ENCODE assay signal across 8 cellular contexts in genomic region chr3:55485208-55485791, GRCh38. TPM values are rescaled to one million over a fixed set of nuclear protein-coding genes. Genes with fewer than 3 reads are reported as not detected.
DNase-seq lines count a peak whose midpoint lies in the region; ATAC-seq and TF ChIP-seq lines count a peak whose summit lies in the region.

No MANE protein-coding gene starts in this region.

- H3K4me1 Mint-ChIP-seq in activated CD4-positive, alpha-beta T cell treated with anti-CD3 and anti-CD28 coated beads, Interleukin-2, amount 10 ng/mL, durations not matched to agents 7 days and 5 days = peaks cover 28% of the 10 kb centered on the region

- H3K36me3 ChIP-seq in parathyroid adenoma (ENCODE audit: control insufficient read depth, insufficient read depth, low read length) = no peaks in the 10 kb centered on the region

- peaks cover 2% of the 10 kb centered on the region for H3K36me3 Mint-ChIP-seq in activated CD4-positive, alpha-beta T cell treated with anti-CD3 and anti-CD28 coated beads, Interleukin-2, amount 10 ng/mL, durations not matched to agents 7 days and 5 days (ENCODE audit: low read depth)
- H3K36me3 Mint-ChIP-seq in activated naive CD4-positive, alpha-beta T cell treated with anti-CD3 and anti-CD28 coated beads, Interleukin-2, amount 50 U/mL, for 72 hours = peaks cover 6 to 17% of the 10 kb centered on the region in 2 donors

- H3K4me3 ChIP-seq in parathyroid adenoma (ENCODE audit: low read depth, low read length) = peak overlapping the region; percentile 80

- H3K4me1 ChIP-seq in parathyroid adenoma = peaks cover 7% of the 10 kb centered on the region

- no peaks in the 10 kb centered on the region for H3K9me3 Mint-ChIP-seq in activated CD4-positive, alpha-beta T cell treated with anti-CD3 and anti-CD28 coated beads, Interleukin-2, amount 10 ng/mL, durations not matched to agents 7 days and 5 days
- H3K9me3 Mint-ChIP-seq in activated naive CD4-positive, alpha-beta T cell treated with anti-CD3 and anti-CD28 coated beads, Interleukin-2, amount 50 U/mL, for 72 hours = no peaks in the 10 kb centered on the region

- ATAC-seq in HG02763 (IDR thresholded peaks at IDR 0.05; ENCODE audit: unreplicated experiment) = peak; percentile 57
- ATAC-seq in activated naive CD4-positive, alpha-beta T cell treated with anti-CD3 and anti-CD28 coated beads, Interleukin-2, amount 50 U/mL, for 72 hours = peak; percentile 44 to 81
- peak; percentile 79 for ATAC-seq in Right ventricle myocardium inferior

- POLR2A ChIA-PET in activated CD4-positive, alpha-beta T cell treated with anti-CD3 and anti-CD28 coated beads, Interleukin-2, amount 10 ng/mL, durations not matched to agents 7 days and 5 days (lab: Charles Lee) = no interaction called here

- TF ChIP-seq CTCF in parathyroid adenoma (IDR thresholded peaks at IDR 0.05) = peak; percentile 36

- peak overlapping the region; percentile 82 for H3K4me2 ChIP-seq in parathyroid adenoma (ENCODE audit: low read length)

- H3K27ac Mint-ChIP-seq in activated CD4-positive, alpha-beta T cell treated with anti-CD3 and anti-CD28 coated beads, Interleukin-2, amount 10 ng/mL, durations not matched to agents 7 days and 5 days = peak overlapping the region; percentile 22
- no peak overlapping the region for H3K27ac Mint-ChIP-seq in activated naive CD4-positive, alpha-beta T cell treated with anti-CD3 and anti-CD28 coated beads, Interleukin-2, amount 50 U/mL, for 72 hours

- peak overlapping the region; percentile 90 for H2AFZ ChIP-seq in parathyroid adenoma

- no peak overlapping the region for H3K9ac ChIP-seq in parathyroid adenoma

- no peaks in the 10 kb centered on the region for H3K9me3 ChIP-seq in parathyroid adenoma (ENCODE audit: control insufficient read depth, low read length)

- H3K79me2 ChIP-seq in parathyroid adenoma = no peaks in the 10 kb centered on the region

- intact Hi-C loops in Right ventricle myocardium inferior (cut with DNase I) = loop anchor here (2.0 to 10.0 kb wide), 5 partner anchors 236 to 766 kb away; no protein-coding TSS in a partner anchor

- no peak overlapping the region for H3K27ac ChIP-seq in parathyroid adenoma

- CTCF ChIA-PET in activated CD4-positive, alpha-beta T cell treated with anti-CD3 and anti-CD28 coated beads, Interleukin-2, amount 10 ng/mL, durations not matched to agents 7 days and 5 days (lab: Charles Lee) = no interaction called here

- no peaks in the 10 kb centered on the region for H3K27me3 ChIP-seq in parathyroid adenoma (ENCODE audit: control insufficient read depth, insufficient read depth, low read length)

- no peak overlapping the region for H3K4me3 Mint-ChIP-seq in activated CD4-positive, alpha-beta T cell treated with anti-CD3 and anti-CD28 coated beads, Interleukin-2, amount 10 ng/mL, durations not matched to agents 7 days and 5 days

- peak; percentile 36 for DNase-seq in activated CD4-positive, alpha-beta T cell treated with anti-CD3 and anti-CD28 coated beads, Interleukin-2, amount 10 ng/mL, durations not matched to agents 7 days and 5 days
- no peak for DNase-seq in activated CD4-positive, alpha-beta T cell treated with anti-CD3 and anti-CD28 coated beads, Interleukin-2, amount 50 U/mL, for 1 hour
- peak; percentile 83 for DNase-seq in NCI-H2227 (lab: John Stamatoyannopoulos, UW; ENCODE audit: unreplicated experiment)
- peak in 1 of 2 donors; percentile 71 for DNase-seq in activated naive CD4-positive, alpha-beta T cell treated with anti-CD3 and anti-CD28 coated beads, Interleukin-2, amount 50 U/mL, for 72 hours (ENCODE audit: low spot score in 2 of 2)
- peak; percentile 81 for DNase-seq in Right ventricle myocardium inferior (ENCODE audit: missing footprints)
- DNase-seq in NCI-H2107 (lab: John Stamatoyannopoulos, UW) = no peak

- peaks cover 88% of the 10 kb centered on the region for H3K27me3 Mint-ChIP-seq in activated CD4-positive, alpha-beta T cell treated with anti-CD3 and anti-CD28 coated beads, Interleukin-2, amount 10 ng/mL, durations not matched to agents 7 days and 5 days

RNA-seq across cellular contexts. Expression of gene WNT5A, which starts 1.8 kb away (rescaled TPM):
- total RNA-seq in activated CD4-positive, alpha-beta T cell treated with anti-CD3 and anti-CD28 coated beads, Interleukin-2, amount 10 ng/mL, durations not matched to agents 7 days and 5 days = not detected
- not detected for total RNA-seq in activated naive CD4-positive, alpha-beta T cell treated with anti-CD3 and anti-CD28 coated beads, Interleukin-2, amount 50 U/mL, for 72 hours
- 6.9 TPM for total RNA-seq in Right ventricle myocardium inferior

Comparison
In these comparisons a context has a peak if more than half of its experiments do, and no peak if none do; other contexts are left out.
1. DNase-seq: peak in activated CD4-positive, alpha-beta T cell treated with anti-CD3 and anti-CD28 coated beads, Interleukin-2, amount 10 ng/mL, durations not matched to agents 7 days and 5 days (single experiment), NCI-H2227 (single experiment) and Right ventricle myocardium inferior (single experiment); none in activated CD4-positive, alpha-beta T cell treated with anti-CD3 and anti-CD28 coated beads, Interleukin-2, amount 50 U/mL, for 1 hour (single experiment) and NCI-H2107 (single experiment).
2. Peak in every context shown above with its lines, with median percentiles within 50 percentile points of each other: ATAC-seq.